20 cellular contexts compared by ENCODE assay signal in the genomic region with DNA sequence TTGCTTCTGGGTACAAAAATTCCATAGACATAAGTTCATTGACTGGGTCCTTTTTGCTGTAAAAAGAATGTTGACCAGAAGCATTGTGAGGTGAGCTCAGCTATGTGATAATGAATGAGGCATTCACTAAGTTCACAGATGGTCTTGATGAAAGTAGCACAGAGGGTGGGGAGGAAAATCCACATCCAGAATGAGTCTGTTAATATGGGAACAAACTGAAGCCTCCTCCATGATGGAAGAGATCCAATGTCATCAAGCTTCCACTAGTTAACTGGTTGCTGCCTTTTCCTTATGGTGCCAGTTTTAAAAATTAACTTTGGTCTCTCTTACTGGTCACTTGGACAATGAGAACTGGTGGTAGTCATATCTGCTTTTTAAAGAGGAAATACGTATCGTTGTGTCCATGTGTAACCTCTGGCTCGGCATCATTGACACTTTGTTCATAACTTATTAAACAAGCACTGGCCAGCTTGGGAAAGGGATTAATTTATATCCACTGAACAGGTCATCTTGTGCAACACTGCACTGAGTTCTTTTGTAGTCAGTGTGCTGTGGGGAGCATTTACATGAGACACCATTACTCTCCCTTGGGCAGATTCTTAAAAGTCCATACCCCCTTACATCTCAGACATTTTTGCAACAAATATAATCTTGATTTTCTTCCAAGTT.
DNase-seq lines count a peak whose midpoint lies in the region; ATAC-seq and TF ChIP-seq lines count a peak whose summit lies in the region.
"Had no signal": no experiment of that assay in that cellular context is flagged by ENCODE, and none has a peak within 500 bp of the region (broad histone marks: within the 10 kb centered on the region; RNA-seq: fewer than 3 reads in every experiment).

No MANE protein-coding gene starts in this region.

- H3K27ac ChIP-seq in IMR-90 (ENCODE audit: insufficient read depth, low read length) (no peak overlapping the region), mesendoderm (ENCODE audit: low read depth, low read length) (no peak overlapping the region)
- H3K27ac ChIP-seq: A549, breast epithelium, SK-N-MC, transverse colon had no signal

- H4K8ac ChIP-seq in IMR-90 (ENCODE audit: low read depth in 2 of 2, low read length in 2 of 2) (no peak overlapping the region), mesendoderm (ENCODE audit: low read depth, low read length) (no peak overlapping the region)

- H3K36me3 ChIP-seq in IMR-90 (ENCODE audit: control insufficient read depth, insufficient read depth, low read length), result no peaks in the 10 kb centered on the region
- no peaks in the 10 kb centered on the region for H3K36me3 ChIP-seq in mesendoderm (ENCODE audit: control insufficient read depth, insufficient read depth, low read length)
- H3K36me3 ChIP-seq: breast epithelium, transverse colon had no signal

- no peak overlapping the region for H3K56ac ChIP-seq in IMR-90 (ENCODE audit: extremely low read depth, insufficient read depth, low read length)
- H3K56ac ChIP-seq in mesendoderm (ENCODE audit: low read length), result no peak overlapping the region

- no peak overlapping the region for H3K27ac Mint-ChIP-seq in natural killer cell
- H3K27ac Mint-ChIP-seq: activated CD4-positive, alpha-beta T cell treated with anti-CD3 and anti-CD28 coated beads, Interleukin-2, amount 10 ng/mL, durations not matched to agents 24 days and 14 days had no signal

- H4K20me1 ChIP-seq in IMR-90 (ENCODE audit: insufficient read depth, low read length), result no peaks in the 10 kb centered on the region

- no peaks in the 10 kb centered on the region; the same call in 1 of the 2 replicates for H3K9me1 ChIP-seq in IMR-90 (ENCODE audit: insufficient read depth, low read length)

- no peaks in the 10 kb centered on the region for H3K9me3 Mint-ChIP-seq in natural killer cell
- H3K9me3 Mint-ChIP-seq: activated CD4-positive, alpha-beta T cell treated with anti-CD3 and anti-CD28 coated beads, Interleukin-2, amount 10 ng/mL, durations not matched to agents 24 days and 14 days had no signal

- H2BK20ac ChIP-seq in IMR-90 (ENCODE audit: low read depth, low read length), result no peak overlapping the region

- H3K79me2 ChIP-seq in mesendoderm (ENCODE audit: control insufficient read depth, insufficient read depth, low read length), result no peaks in the 10 kb centered on the region

- H3K4me1 Mint-ChIP-seq in natural killer cell, result no peaks in the 10 kb centered on the region
- H3K4me1 Mint-ChIP-seq: activated CD4-positive, alpha-beta T cell treated with anti-CD3 and anti-CD28 coated beads, Interleukin-2, amount 10 ng/mL, durations not matched to agents 24 days and 14 days had no signal

- no peak overlapping the region for H4K91ac ChIP-seq in IMR-90 (ENCODE audit: insufficient read depth, low read depth, low read length)

- H3K27me3 ChIP-seq in IMR-90 (ENCODE audit: control insufficient read depth, insufficient read depth, low read length) (no peaks in the 10 kb centered on the region), mesendoderm (ENCODE audit: insufficient read depth, low read length, poor library complexity) (no peaks in the 10 kb centered on the region)
- H3K27me3 ChIP-seq: breast epithelium, transverse colon had no signal

- H3K4me3 ChIP-seq in AG04449 (ENCODE audit: low read depth, low read length) (no peak overlapping the region), IMR-90 (ENCODE audit: insufficient read depth, low read depth, low read length) (no peak overlapping the region), mesendoderm (ENCODE audit: low read length) (no peak overlapping the region)
- H3K4me3 ChIP-seq: A549, breast epithelium, SK-N-MC, transverse colon had no signal

- no peak overlapping the region; the same call in 1 of the 2 replicates for H3K4me2 ChIP-seq in IMR-90 (ENCODE audit: low read depth, low read length)
- H3K4me2 ChIP-seq in mesendoderm (ENCODE audit: low read length), result no peak overlapping the region
- H3K4me2 ChIP-seq: A549 had no signal

- in situ Hi-C loops in IMR-90 (cut with MboI; ENCODE audit: low sequenced_read_pairs), result no loop called here

- H2AK5ac ChIP-seq in IMR-90 (ENCODE audit: low read depth, low read length) (no peak overlapping the region), mesendoderm (ENCODE audit: low read length) (no peak overlapping the region)

- H2AK9ac ChIP-seq in IMR-90 (replicated peaks; ENCODE audit: low read depth, low read length, poor library complexity), result no peak overlapping the region

- H3K4ac ChIP-seq in IMR-90 (ENCODE audit: low read depth, low read length), result no peak overlapping the region
- H3K4ac ChIP-seq in mesendoderm (ENCODE audit: low read depth, low read length), result no peak overlapping the region

- dilution Hi-C loops in IMR-90 (cut with HindIII; ENCODE audit: low sequenced_read_pairs, unreplicated experiment), result no loop called here

- H3K23ac ChIP-seq in IMR-90 (ENCODE audit: low read depth, low read length) (no peak overlapping the region), mesendoderm (ENCODE audit: low read length) (no peak overlapping the region)

- DNase-seq in AG04449 (ENCODE audit: low read depth, low spot score) (peak; percentile 84), IMR-90 (peak; percentile 55), cerebellar cortex (ENCODE audit: low spot score) (peak; percentile 8), mesendoderm (peak; percentile 23), natural killer cell (no peak), NCI-H1436 treated with DMSO at 0.1 percent for 48 hours (lab: John Stamatoyannopoulos, UW) (no peak), SKM-1 treated with dmso at 0.1 percent for 144 hours (lab: John Stamatoyannopoulos, UW; ENCODE audit: unreplicated experiment) (no peak)
- no peak for DNase-seq in stimulated activated CD8-positive, alpha-beta memory T cell treated with anti-CD3 and anti-CD28 coated beads, Interleukin-4, amount 100 ng/mL, for 48 hours
- DNase-seq: activated CD4-positive, alpha-beta T cell treated with anti-CD3 and anti-CD28 coated beads, Interleukin-2, amount 10 ng/mL, durations not matched to agents 24 days and 14 days; activated naive CD4-positive, alpha-beta T cell treated with Interleukin-2 at 50 U/mL for 16 hours; left colon; NCI-H187 treated with DMSO at 0.1 percent for 48 hours; NCI-H526; OCI-M1; posterior cingulate gyrus; stimulated activated naive CD4-positive, alpha-beta T cell; transverse colon had no signal

- TF ChIP-seq RAD21 in IMR-90 (IDR thresholded peaks at IDR 0.05; ENCODE audit: low read length), result no peak

- no peaks in the 10 kb centered on the region for H3K79me1 ChIP-seq in IMR-90 (ENCODE audit: low read depth in 1 of 2, low read length in 2 of 2)
- no peaks in the 10 kb centered on the region for H3K79me1 ChIP-seq in mesendoderm (ENCODE audit: low read length)

- H3K4me1 ChIP-seq in IMR-90 (ENCODE audit: control insufficient read depth, insufficient read depth, low read length) (no peaks in the 10 kb centered on the region; the same call in 1 of the 2 replicates), mesendoderm (ENCODE audit: control insufficient read depth, low read depth, low read length) (no peaks in the 10 kb centered on the region)
- H3K4me1 ChIP-seq: A549, breast epithelium, transverse colon had no signal

- POLR2A ChIA-PET in AG04449 (lab: Yijun Ruan, JAX), result interaction anchor here (1.2 to 2.0 kb wide), 2 partner anchors 88 to 628 kb away, joined by 3 to 7 read pairs; a partner anchor contains a TSS
- POLR2A ChIA-PET in IMR-90 (lab: Charles Lee; ENCODE audit: unreplicated experiment), result no interaction called here

- TF ChIP-seq CTCF in AG04449 (IDR thresholded peaks at IDR 0.05; ENCODE audit: insufficient read depth, low read length, missing control alignments) (no peak), IMR-90 (conservative IDR thresholded peaks at IDR 0.05; ENCODE audit: low read depth, low read length) (no peak), natural killer cell (IDR thresholded peaks at IDR 0.05) (no peak)

- H3K14ac ChIP-seq in IMR-90 (replicated peaks; ENCODE audit: low read depth, low read length), result no peak overlapping the region

- H2AFZ ChIP-seq in IMR-90 (replicated peaks; ENCODE audit: low read length, poor library complexity), result no peak overlapping the region

- H3K4me3 Mint-ChIP-seq in natural killer cell, result no peak overlapping the region
- H3K4me3 Mint-ChIP-seq: activated CD4-positive, alpha-beta T cell treated with anti-CD3 and anti-CD28 coated beads, Interleukin-2, amount 10 ng/mL, durations not matched to agents 24 days and 14 days had no signal

- ATAC-seq in IMR-90 (ENCODE audit: low read depth) (peak; percentile 24; the same call in 1 of the 2 replicates), natural killer cell (no peak)
- ATAC-seq: A549, left colon had no signal

- WGBS in IMR-90 (ENCODE audit: extremely low coverage in 2 of 2, insufficient read length in 1 of 2), 2 experiments, result no CpG with 5 or more reads among the region's 3 CpGs
- WGBS in mesendoderm (ENCODE audit: extremely low coverage, insufficient coverage, low lambda C conversion rate), result no CpG with 5 or more reads among the region's 3 CpGs

- intact Hi-C loops in IMR-90 (cut with micrococcal nuclease) (no loop called here), natural killer cell (cut with micrococcal nuclease) (no loop called here)

- H4K5ac ChIP-seq in IMR-90 (ENCODE audit: low read depth, low read length) (no peak overlapping the region), mesendoderm (ENCODE audit: low read length) (no peak overlapping the region)

- no peak for TF ChIP-seq POLR2A in IMR-90 (IDR thresholded peaks at IDR 0.05; ENCODE audit: low read depth, low read length)

- H2BK15ac ChIP-seq in IMR-90 (ENCODE audit: low read depth, low read length), result no peak overlapping the region
- no peak overlapping the region for H2BK15ac ChIP-seq in mesendoderm (replicated peaks; ENCODE audit: low read depth)

- H3K18ac ChIP-seq in IMR-90 (ENCODE audit: low read depth, low read length) (no peak overlapping the region; the same call in 1 of the 2 replicates), mesendoderm (ENCODE audit: low read length) (no peak overlapping the region)

- H2BK120ac ChIP-seq in IMR-90 (ENCODE audit: low read depth, low read length) (no peak overlapping the region), mesendoderm (ENCODE audit: low read depth, low read length) (no peak overlapping the region)

- no peaks in the 10 kb centered on the region for H3K9me3 ChIP-seq in IMR-90 (ENCODE audit: control insufficient read depth, insufficient read depth, low read length)
- H3K9me3 ChIP-seq: A549, breast epithelium, transverse colon had no signal

- CTCF ChIA-PET in AG04449 (lab: Yijun Ruan, JAX) (interaction anchor here (1.3 to 3.7 kb wide), 4 partner anchors 13 to 39 kb away, joined by 4 to 23 read pairs (median 10); no protein-coding TSS in a partner anchor), IMR-90 (lab: Yijun Ruan, JAX) (interaction anchor here (0.6 kb wide), 1 partner anchor 60 kb away, joined by 3 read pairs; no protein-coding TSS in a partner anchor)

- peaks cover 9% of the 10 kb centered on the region in 2 donors for H3K27me3 Mint-ChIP-seq in natural killer cell (ENCODE audit: low read depth in 2 of 2)
- H3K27me3 Mint-ChIP-seq: activated CD4-positive, alpha-beta T cell treated with anti-CD3 and anti-CD28 coated beads, Interleukin-2, amount 10 ng/mL, durations not matched to agents 24 days and 14 days had no signal

- H3K36me3 Mint-ChIP-seq in natural killer cell, result no peaks in the 10 kb centered on the region

- H3K9ac ChIP-seq in IMR-90 (ENCODE audit: low read depth, low read length), result no peak overlapping the region
- no peak overlapping the region for H3K9ac ChIP-seq in mesendoderm (ENCODE audit: low read length)

- BruUV-seq in IMR-90 (replicated peaks; lab: Mats Ljungman, UMichigan), result no TSS peak

- H2BK5ac ChIP-seq in IMR-90 (ENCODE audit: low read depth, low read length, poor library complexity, severe bottlenecking) (peak overlapping the region; percentile 29), mesendoderm (ENCODE audit: low read length) (no peak overlapping the region)

Comparison
In these comparisons a context has a peak if more than half of its experiments do, and no peak if none do; other contexts are left out.
1. DNase-seq: peak in AG04449 (single experiment), IMR-90 (single experiment), cerebellar cortex (single experiment) and mesendoderm (single experiment); none in natural killer cell (single experiment), NCI-H1436 treated with DMSO at 0.1 percent for 48 hours (single experiment), SKM-1 treated with dmso at 0.1 percent for 144 hours (single experiment) and stimulated activated CD8-positive, alpha-beta memory T cell treated with anti-CD3 and anti-CD28 coated beads, Interleukin-4, amount 100 ng/mL, for 48 hours (single experiment).